In genomic region chr5:147688965-147689364, GRCh38 we compare ENCODE assay signal across 16 cellular contexts.
DNase-seq lines count a peak whose midpoint lies in the region; ATAC-seq and TF ChIP-seq lines count a peak whose summit lies in the region.
"Had no signal": no experiment of that assay in that cellular context is flagged by ENCODE, and none has a peak within 500 bp of the region (broad histone marks: within the 10 kb centered on the region; RNA-seq: fewer than 3 reads in every experiment).

No MANE protein-coding gene starts in this region.

- H3K4me3 ChIP-seq in skeletal muscle cell (ENCODE audit: low read depth, low read length) = no peak overlapping the region
- H3K4me3 ChIP-seq: HAP-1, SJSA1, suprapubic skin had no signal

- peak overlapping the region; percentile 16 to 79 (median 72) for H3K27ac Mint-ChIP-seq in brain
- H3K27ac Mint-ChIP-seq: activated CD4-positive, alpha-beta T cell treated with anti-CD3 and anti-CD28 coated beads, Interleukin-2, amount 10 ng/mL, durations not matched to agents 7 days and 5 days had no signal

- peaks cover 78% of the 10 kb centered on the region for H3K4me1 Mint-ChIP-seq in brain
- H3K4me1 Mint-ChIP-seq: activated CD4-positive, alpha-beta T cell treated with anti-CD3 and anti-CD28 coated beads, Interleukin-2, amount 10 ng/mL, durations not matched to agents 7 days and 5 days had no signal

- H3K4me3 Mint-ChIP-seq in brain = peak overlapping the region in 3 of 5 experiments; percentile 1 to 8 (median 1)
- H3K4me3 Mint-ChIP-seq: activated CD4-positive, alpha-beta T cell treated with anti-CD3 and anti-CD28 coated beads, Interleukin-2, amount 10 ng/mL, durations not matched to agents 7 days and 5 days had no signal

- no peak for TF ChIP-seq CTCF in brain (conservative IDR thresholded peaks at IDR 0.05)

- H3K36me3 Mint-ChIP-seq in brain = peaks cover 7% of the 10 kb centered on the region
- H3K36me3 Mint-ChIP-seq: CD4-positive, CD25-positive, alpha-beta regulatory T cell had no signal

- ATAC-seq in GM21737 (IDR thresholded peaks at IDR 0.05; ENCODE audit: unreplicated experiment) = no peak
- ATAC-seq in GM19324 (IDR thresholded peaks at IDR 0.05; ENCODE audit: low FRiP score, unreplicated experiment) = no peak
- ATAC-seq in HG03469 (IDR thresholded peaks at IDR 0.05; ENCODE audit: unreplicated experiment) = no peak

- DNase-seq in M059J (ENCODE audit: low read depth) (peak; percentile 19), hypothalamus (lab: John Stamatoyannopoulos, UW) (peak in 39 of 51 donors; percentile 6 to 73 (median 41)), skeletal muscle cell (ENCODE audit: low read depth) (peak; percentile 64), NOMO-1 treated with dmso at 0.1 percent for 144 hours (lab: John Stamatoyannopoulos, UW; ENCODE audit: unreplicated experiment) (no peak)
- DNase-seq: activated CD4-positive, alpha-beta T cell treated with anti-CD3 and anti-CD28 coated beads, Interleukin-2, amount 10 ng/mL, durations not matched to agents 7 days and 5 days; activated naive CD4-positive, alpha-beta T cell; CD4-positive, CD25-positive, alpha-beta regulatory T cell; KG1; stimulated activated CD4-positive, alpha-beta T cell treated with anti-CD3 and anti-CD28 coated beads, Interleukin-2, amount 100 ng/mL, for 48 hours had no signal

- H3K27me3 Mint-ChIP-seq in brain = no peaks in the 10 kb centered on the region
- H3K27me3 Mint-ChIP-seq: activated CD4-positive, alpha-beta T cell treated with anti-CD3 and anti-CD28 coated beads, Interleukin-2, amount 10 ng/mL, durations not matched to agents 7 days and 5 days; CD4-positive, CD25-positive, alpha-beta regulatory T cell had no signal

- H3K9me3 Mint-ChIP-seq in brain = no peaks in the 10 kb centered on the region
- H3K9me3 Mint-ChIP-seq: activated CD4-positive, alpha-beta T cell treated with anti-CD3 and anti-CD28 coated beads, Interleukin-2, amount 10 ng/mL, durations not matched to agents 7 days and 5 days had no signal
